1 cellular context compared by ENCODE assay signal in genomic region chr22:20503816-20504215, GRCh38.
TF ChIP-seq lines count a peak whose summit lies in the region.

No MANE protein-coding gene starts in this region.

TF ChIP-seq in SK-N-SH, 30 proteins besides CTCF, POLR2A, EP300 and RAD21 (continued from another document):
- no peak for TF ChIP-seq IRF3 (IDR thresholded peaks at IDR 0.05; ENCODE audit: low read depth, low read length)
- no peak for TF ChIP-seq RXRA (IDR thresholded peaks at IDR 0.05; ENCODE audit: borderline replicate concordance, low read depth)
- no peak for TF ChIP-seq NFIC (IDR thresholded peaks at IDR 0.05; ENCODE audit: borderline replicate concordance)
- no peak for TF ChIP-seq USF1 (IDR thresholded peaks at IDR 0.05; ENCODE audit: borderline replicate concordance, low read depth)
